8 cellular contexts compared by ENCODE assay signal in the genomic region with DNA sequence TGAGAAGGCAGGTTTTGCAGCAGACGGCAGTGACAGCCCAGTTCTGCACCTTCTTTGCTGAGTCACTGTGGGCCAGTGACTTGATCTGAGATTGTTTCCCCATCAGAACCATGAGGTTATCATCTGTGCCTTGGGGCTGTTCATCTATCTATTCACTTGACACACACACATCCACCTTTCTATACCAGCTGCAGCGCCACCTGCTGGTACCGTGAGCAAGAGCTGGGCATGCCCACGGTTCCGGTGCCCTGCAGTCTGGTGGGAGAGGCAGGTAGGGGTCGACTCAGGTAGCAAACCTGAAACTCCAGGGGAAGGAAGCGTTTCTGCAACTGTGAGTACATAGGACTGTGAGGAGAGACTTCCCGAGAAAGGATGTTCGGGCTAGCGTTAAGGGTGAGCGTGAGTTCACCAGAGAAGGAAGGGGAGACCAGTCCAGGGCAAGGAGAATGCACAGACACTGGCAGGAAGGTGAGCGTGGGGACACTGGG. TPM values are rescaled to one million over a fixed set of nuclear protein-coding genes. Genes with fewer than 3 reads are reported as not detected.
DNase-seq lines count a peak whose midpoint lies in the region; ATAC-seq and TF ChIP-seq lines count a peak whose summit lies in the region.

No MANE protein-coding gene starts in this region.

- ATAC-seq in GM21717 (IDR thresholded peaks at IDR 0.05; ENCODE audit: unreplicated experiment) (no peak), HG03378 (IDR thresholded peaks at IDR 0.05; ENCODE audit: unreplicated experiment) (no peak)

- CTCF ChIA-PET in activated naive CD4-positive, alpha-beta T cell treated with anti-CD3 and anti-CD28 coated beads for 36 hours (lab: Charles Lee), result interaction anchor here (0.6 to 2.2 kb wide), 12 partner anchors 8 to 122 kb away, joined by 3 to 10 read pairs (median 3); no protein-coding TSS in a partner anchor

- peak; percentile 83 for TF ChIP-seq CTCF in AG09319 (IDR thresholded peaks at IDR 0.05; ENCODE audit: low read depth, low read length)
- peak; percentile 77 for TF ChIP-seq CTCF in cardiac muscle cell (IDR thresholded peaks at IDR 0.05; ENCODE audit: low read depth, low read length)
- TF ChIP-seq CTCF in retinal pigment epithelial cell (conservative IDR thresholded peaks at IDR 0.05; ENCODE audit: low read depth, low read length), result peak; percentile 97

- H3K36me3 ChIP-seq in H7 (replicated peaks; ENCODE audit: control insufficient read depth, insufficient read depth, low read length) (peaks cover 31% of the 10 kb centered on the region), cardiac muscle cell (peaks cover 43% of the 10 kb centered on the region)

- H3K9me3 ChIP-seq in cardiac muscle cell (ENCODE audit: low read depth), result no peaks in the 10 kb centered on the region

- peak overlapping the region; percentile 83 for H3K27ac ChIP-seq in cardiac muscle cell

- H3K36me3 Mint-ChIP-seq in activated naive CD4-positive, alpha-beta T cell treated with anti-CD3 and anti-CD28 coated beads for 36 hours (ENCODE audit: low read depth), result peaks cover 34% of the 10 kb centered on the region

- peaks cover 35% of the 10 kb centered on the region for H3K4me1 ChIP-seq in cardiac muscle cell (ENCODE audit: low read depth)

- H3K9me3 Mint-ChIP-seq in activated naive CD4-positive, alpha-beta T cell treated with anti-CD3 and anti-CD28 coated beads for 36 hours, result no peaks in the 10 kb centered on the region

- no peak overlapping the region for H3K4me3 ChIP-seq in H7 (ENCODE audit: insufficient read depth, low read depth, low read length)
- H3K4me3 ChIP-seq in cardiac muscle cell, result no peak overlapping the region
- H3K4me3 ChIP-seq in retinal pigment epithelial cell (ENCODE audit: low read length), result no peak overlapping the region

- no peaks in the 10 kb centered on the region for H3K27me3 Mint-ChIP-seq in activated naive CD4-positive, alpha-beta T cell treated with anti-CD3 and anti-CD28 coated beads for 36 hours (ENCODE audit: low read depth)

- H3K27me3 ChIP-seq in H7 (ENCODE audit: control insufficient read depth, insufficient read depth, low read length) (no peaks in the 10 kb centered on the region), cardiac muscle cell (no peaks in the 10 kb centered on the region)

- H3K4me1 Mint-ChIP-seq in activated naive CD4-positive, alpha-beta T cell treated with anti-CD3 and anti-CD28 coated beads for 36 hours (ENCODE audit: low read depth), result peaks cover 2% of the 10 kb centered on the region

- intact Hi-C loops in activated naive CD4-positive, alpha-beta T cell treated with anti-CD3 and anti-CD28 coated beads for 36 hours (cut with micrococcal nuclease), result no loop called here

- no peak overlapping the region for H3K27ac Mint-ChIP-seq in activated naive CD4-positive, alpha-beta T cell treated with anti-CD3 and anti-CD28 coated beads for 36 hours

- DNase-seq in AG09319 (ENCODE audit: extremely low read depth, low read depth), result no peak
- DNase-seq in H7, result peak; percentile 86
- DNase-seq in SHP77 (lab: John Stamatoyannopoulos, UW), result peak; percentile 47 to 56
- DNase-seq in activated naive CD4-positive, alpha-beta T cell treated with anti-CD3 and anti-CD28 coated beads for 36 hours, result peak; percentile 73
- peak; percentile 54 to 67 for DNase-seq in cardiac muscle cell (ENCODE audit: low read depth in 1 of 2, low spot score in 1 of 2)
- peak; percentile 11 for DNase-seq in retinal pigment epithelial cell (ENCODE audit: low read depth)

- no peak overlapping the region for H3K4me3 Mint-ChIP-seq in activated naive CD4-positive, alpha-beta T cell treated with anti-CD3 and anti-CD28 coated beads for 36 hours

RNA-seq across cellular contexts. Expression of gene LIN7B, which starts 7.5 kb away (rescaled TPM):
- total RNA-seq in H7 (2014; rRNA removed; shearing (Covaris generic)), result 2.2 and 4.1 TPM in 2 replicates
- 1 to 10 TPM; 3.4 to 3.8 TPM for total RNA-seq in activated naive CD4-positive, alpha-beta T cell treated with anti-CD3 and anti-CD28 coated beads for 36 hours
- 20.0 and 24.5 TPM in 2 replicates for total RNA-seq in cardiac muscle cell
- 34.6 and 37.8 TPM in 2 replicates for polyA plus RNA-seq in cardiac muscle cell

RNA-seq across cellular contexts. Expression of gene C19orf73, which starts 12.3 kb away (rescaled TPM):
- 1.4 and 3.2 TPM in 2 replicates for total RNA-seq in H7 (2014; rRNA removed; shearing (Covaris generic))
- total RNA-seq in activated naive CD4-positive, alpha-beta T cell treated with anti-CD3 and anti-CD28 coated beads for 36 hours, result 1 to 10 TPM; 1.5 to 1.9 TPM
- total RNA-seq in cardiac muscle cell, result 2.1 and 12.5 TPM in 2 replicates
- polyA plus RNA-seq in cardiac muscle cell, result 3.7 and 9.6 TPM in 2 replicates

RNA-seq across cellular contexts. Expression of gene PPFIA3, which starts 12.7 kb away (rescaled TPM):
- total RNA-seq in H7 (2014; rRNA removed; shearing (Covaris generic)), result 21.1 and 23.6 TPM in 2 replicates
- total RNA-seq in activated naive CD4-positive, alpha-beta T cell treated with anti-CD3 and anti-CD28 coated beads for 36 hours, result 1 to 10 TPM; 4.6 to 4.9 TPM
- 27.3 and 30.4 TPM in 2 replicates for total RNA-seq in cardiac muscle cell
- 29.3 and 32.5 TPM in 2 replicates for polyA plus RNA-seq in cardiac muscle cell

RNA-seq across cellular contexts. Expression of gene SNRNP70, which starts 21.4 kb away (rescaled TPM):
- total RNA-seq in H7 (2014; rRNA removed; shearing (Covaris generic)), result 338 and 397 TPM in 2 replicates
- total RNA-seq in activated naive CD4-positive, alpha-beta T cell treated with anti-CD3 and anti-CD28 coated beads for 36 hours, result 100 to 1,000 TPM; 163 to 166 TPM
- total RNA-seq in cardiac muscle cell, result 396 and 598 TPM in 2 replicates
- 470 and 492 TPM in 2 replicates for polyA plus RNA-seq in cardiac muscle cell

RNA-seq across cellular contexts. Expression of gene KCNA7, which starts 34.2 kb away (rescaled TPM):
- total RNA-seq in H7 (2014; rRNA removed; shearing (Covaris generic)), result not detected in 2 replicates
- total RNA-seq in activated naive CD4-positive, alpha-beta T cell treated with anti-CD3 and anti-CD28 coated beads for 36 hours, result not detected
- total RNA-seq in cardiac muscle cell, result 1.1 and 2.3 TPM in 2 replicates
- 1.3 and 1.6 TPM in 2 replicates for polyA plus RNA-seq in cardiac muscle cell
